In genomic region chr21:29342394-29342957, GRCh38 we compare ENCODE assay signal across 8 cellular contexts. TPM values are rescaled to one million over a fixed set of nuclear protein-coding genes. Genes with fewer than 3 reads are reported as not detected.
DNase-seq lines count a peak whose midpoint lies in the region; ATAC-seq and TF ChIP-seq lines count a peak whose summit lies in the region.

No MANE protein-coding gene starts in this region.

- WGBS in smooth muscle cell (ENCODE audit: low lambda C conversion rate), result 40% methylated on average over 9 of the region's 9 CpGs

- peak overlapping the region; percentile 78 for H3K27ac Mint-ChIP-seq in activated CD4-positive, alpha-beta T cell treated with anti-CD3 and anti-CD28 coated beads, Interleukin-2, amount 10 ng/mL, durations not matched to agents 24 days and 14 days

- H3K4me2 ChIP-seq in smooth muscle cell, result peak overlapping the region; percentile 79

- DNase-seq in EL, result peak; percentile 96
- no peak for DNase-seq in activated CD4-positive, alpha-beta T cell treated with anti-CD3 and anti-CD28 coated beads, Interleukin-2, amount 10 ng/mL, durations not matched to agents 24 days and 14 days
- DNase-seq in fibroblast of the aortic adventitia (ENCODE audit: low read depth), result peak; percentile 96
- DNase-seq in smooth muscle cell (lab: John Stamatoyannopoulos, UW; ENCODE audit: unreplicated experiment), result no peak
- DNase-seq in islet precursor cell, result no peak
- DNase-seq in NCI-H128 (lab: John Stamatoyannopoulos, UW; ENCODE audit: unreplicated experiment), result no peak

- no peak overlapping the region for H2AFZ ChIP-seq in smooth muscle cell (ENCODE audit: low read depth)

- H3K27me3 ChIP-seq in smooth muscle cell (ENCODE audit: low read depth), result no peaks in the 10 kb centered on the region

- peaks cover 27% of the 10 kb centered on the region for H3K4me1 Mint-ChIP-seq in activated CD4-positive, alpha-beta T cell treated with anti-CD3 and anti-CD28 coated beads, Interleukin-2, amount 10 ng/mL, durations not matched to agents 24 days and 14 days

- peak; percentile 69 for ATAC-seq in HG02642 (IDR thresholded peaks at IDR 0.05; ENCODE audit: poor library complexity, unreplicated experiment)
- ATAC-seq in GM18861 (IDR thresholded peaks at IDR 0.05; ENCODE audit: unreplicated experiment), result no peak

- no peaks in the 10 kb centered on the region for H3K9me3 ChIP-seq in smooth muscle cell (replicated peaks; ENCODE audit: low read depth)

- H3K9me3 Mint-ChIP-seq in activated CD4-positive, alpha-beta T cell treated with anti-CD3 and anti-CD28 coated beads, Interleukin-2, amount 10 ng/mL, durations not matched to agents 24 days and 14 days, result no peaks in the 10 kb centered on the region

- H3K4me3 Mint-ChIP-seq in activated CD4-positive, alpha-beta T cell treated with anti-CD3 and anti-CD28 coated beads, Interleukin-2, amount 10 ng/mL, durations not matched to agents 24 days and 14 days, result no peak overlapping the region

- intact Hi-C loops in activated CD4-positive, alpha-beta T cell treated with anti-CD3 and anti-CD28 coated beads, Interleukin-2, amount 10 ng/mL, durations not matched to agents 24 days and 14 days (cut with micrococcal nuclease), result loop anchor here (10.0 kb wide), 1 partner anchor 248 kb away; no protein-coding TSS in a partner anchor

- H3K27me3 Mint-ChIP-seq in activated CD4-positive, alpha-beta T cell treated with anti-CD3 and anti-CD28 coated beads, Interleukin-2, amount 10 ng/mL, durations not matched to agents 24 days and 14 days, result no peaks in the 10 kb centered on the region

- peak overlapping the region; percentile 66 for H3K9ac ChIP-seq in smooth muscle cell (ENCODE audit: low read depth)

- H3K36me3 Mint-ChIP-seq in activated CD4-positive, alpha-beta T cell treated with anti-CD3 and anti-CD28 coated beads, Interleukin-2, amount 10 ng/mL, durations not matched to agents 24 days and 14 days (ENCODE audit: low read depth), result peaks cover 25% of the 10 kb centered on the region

- H3F3A ChIP-seq in smooth muscle cell (ENCODE audit: low read depth), result peaks cover 8% of the 10 kb centered on the region

- peaks cover 27% of the 10 kb centered on the region for H4K20me1 ChIP-seq in smooth muscle cell (ENCODE audit: low read depth)

- H3K79me2 ChIP-seq in smooth muscle cell (ENCODE audit: low read depth), result peaks cover 41% of the 10 kb centered on the region

- peak overlapping the region; percentile 38 for H3K4me3 ChIP-seq in fibroblast of the aortic adventitia (ENCODE audit: low read depth, low read length)
- no peak overlapping the region for H3K4me3 ChIP-seq in smooth muscle cell

- TF ChIP-seq CTCF in fibroblast of the aortic adventitia (IDR thresholded peaks at IDR 0.05; ENCODE audit: insufficient read depth, low read length) (no peak), smooth muscle cell (IDR thresholded peaks at IDR 0.05; ENCODE audit: borderline replicate concordance, insufficient read depth, poor library complexity, severe bottlenecking) (no peak)

- peaks cover 5% of the 10 kb centered on the region for H3K36me3 ChIP-seq in smooth muscle cell (ENCODE audit: low read depth)

- peak overlapping the region; percentile 90 for H3K27ac ChIP-seq in smooth muscle cell (ENCODE audit: low read depth)

- peaks cover 19% of the 10 kb centered on the region for H3K4me1 ChIP-seq in smooth muscle cell (ENCODE audit: low read depth)

RNA-seq across cellular contexts. Expression of gene BACH1, which starts 43.8 kb away (rescaled TPM):
- total RNA-seq in activated CD4-positive, alpha-beta T cell treated with anti-CD3 and anti-CD28 coated beads, Interleukin-2, amount 10 ng/mL, durations not matched to agents 24 days and 14 days, result 21.5 and 24.8 TPM in 2 replicates
- total RNA-seq in fibroblast of the aortic adventitia (ENCODE audit: low replicate concordance) (81.3 and 86.9 TPM in 2 replicates), smooth muscle cell (103 and 113 TPM in 2 replicates)
- 26.3 and 29.5 TPM in 2 replicates for polyA plus RNA-seq in smooth muscle cell

Comparison
In these comparisons a context has a peak if more than half of its experiments do, and no peak if none do; other contexts are left out.
1. DNase-seq: peak in EL (single experiment) and fibroblast of the aortic adventitia (single experiment); none in activated CD4-positive, alpha-beta T cell treated with anti-CD3 and anti-CD28 coated beads, Interleukin-2, amount 10 ng/mL, durations not matched to agents 24 days and 14 days (single experiment), smooth muscle cell (single experiment), islet precursor cell (single experiment) and NCI-H128 (single experiment).